In the genomic region with DNA sequence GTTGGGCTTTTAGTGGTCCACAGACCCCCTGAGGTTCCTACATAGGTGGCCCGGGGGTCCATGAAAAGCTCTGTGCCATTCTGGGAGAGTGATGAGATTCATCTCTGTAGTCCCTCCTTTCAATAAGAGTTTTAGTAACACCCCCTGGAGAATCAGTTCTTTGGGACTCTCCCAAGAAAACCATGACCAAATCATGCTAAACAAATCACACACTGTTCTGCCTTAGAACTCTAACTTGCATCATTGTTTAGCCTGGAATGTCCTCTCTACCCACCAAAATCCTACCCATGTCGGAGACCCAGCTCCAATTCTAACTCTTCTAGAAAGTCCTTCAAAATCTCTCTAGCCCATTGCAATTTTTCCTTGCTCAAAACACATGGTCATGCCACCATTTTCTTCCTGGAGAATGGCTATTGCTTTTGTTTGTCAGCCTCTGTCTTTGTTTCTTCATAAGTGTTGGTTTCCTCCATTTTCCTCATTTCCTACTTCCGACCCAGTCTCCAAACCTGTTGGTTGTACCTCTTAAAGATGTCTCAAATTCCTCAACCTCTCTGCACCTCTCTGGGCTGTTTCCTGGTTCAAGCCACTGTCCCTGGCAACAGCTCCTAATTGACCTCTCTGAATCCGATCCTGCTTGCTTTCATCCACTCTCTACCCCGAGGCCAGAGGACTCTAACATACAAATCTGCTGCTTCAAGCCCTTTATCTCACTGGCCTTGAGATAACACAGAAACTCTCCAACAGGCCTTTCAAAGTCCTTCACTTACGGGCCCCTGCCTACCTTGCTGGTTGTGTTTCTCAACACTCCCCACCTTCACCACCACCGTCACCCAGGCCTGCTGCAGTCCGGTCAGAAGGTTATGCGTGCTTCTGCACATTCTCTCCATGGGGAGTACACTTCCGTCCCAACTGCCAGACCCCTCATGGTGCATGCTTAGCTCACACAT, we compare ENCODE assay signal across 31 cellular contexts. TPM values are rescaled to one million over a fixed set of nuclear protein-coding genes. Genes with fewer than 3 reads are reported as not detected.
A peak's percentile ranks its signal among the peaks of the same experiment; 100 is the strongest.
DNase-seq lines count a peak whose midpoint lies in the region; ATAC-seq and TF ChIP-seq lines count a peak whose summit lies in the region.
"Had no signal": no experiment of that assay in that cellular context is flagged by ENCODE, and none has a peak within 500 bp of the region (broad histone marks: within the 10 kb centered on the region; RNA-seq: fewer than 3 reads in every experiment).

No MANE protein-coding gene starts in this region.

- in situ Hi-C loops in SK-MEL-5 (cut with HindIII; ENCODE audit: low pct_unique_long_range_greater_than_20kb, low sequenced_read_pairs), result no loop called here

- ATAC-seq in Right ventricle myocardium superior (ENCODE audit: poor library complexity), result peak; percentile 37
- peak; percentile 40 for ATAC-seq in sciatic nerve
- no peak for ATAC-seq in activated T-cell treated with anti-CD3 and anti-CD28 coated beads, Interleukin-2, amount 50 U/mL, for 72 hours (replicated peaks in 1 of 2)
- ATAC-seq in left colon, result no peak
- ATAC-seq: GM12878 had no signal

- no peak overlapping the region for H3K4me3 ChIP-seq in hepatocyte
- H3K4me3 ChIP-seq: BLaER1, GM12878, PC-9 had no signal

- no peaks in the 10 kb centered on the region for H3K27me3 ChIP-seq in hepatocyte
- H3K27me3 ChIP-seq: BLaER1 had no signal

- H3K9me2 ChIP-seq in hepatocyte (replicated peaks; ENCODE audit: insufficient read depth), result no peaks in the 10 kb centered on the region

- H3K4me2 ChIP-seq in hepatocyte, result peak overlapping the region; percentile 3
- H3K4me2 ChIP-seq: BLaER1, KMS-11, PC-9 had no signal

- H3K79me2 ChIP-seq in hepatocyte, result no peaks in the 10 kb centered on the region

- no peaks in the 10 kb centered on the region for H4K20me1 ChIP-seq in hepatocyte (ENCODE audit: insufficient read depth, poor library complexity, severe bottlenecking)
- H4K20me1 ChIP-seq: BLaER1 had no signal

- no peak for DNase-seq in Right ventricle myocardium superior
- DNase-seq in cardiac septum (ENCODE audit: low spot score), result no peak
- DNase-seq in SK-MEL-5 (ENCODE audit: low read depth, low spot score), result peak; percentile 43
- DNase-seq in hepatocyte (ENCODE audit: low spot score), result peak; percentile 63
- no peak for DNase-seq in sciatic nerve (ENCODE audit: low spot score)
- DNase-seq in activated T-cell treated with anti-CD3 and anti-CD28 coated beads, Interleukin-2, amount 50 U/mL, for 72 hours, result no peak
- no peak for DNase-seq in effector CD8-positive, alpha-beta T cell (lab: John Stamatoyannopoulos, UW)
- no peak for DNase-seq in left colon
- DNase-seq: ACHN; CD4-positive, alpha-beta T cell; COR-L47; DMS 273 treated with DMSO at 0.1 percent for 48 hours; DMS79 treated with DMSO at 0.1 percent for 48 hours; H9; HFFc6; IMR-90; NCI-H1105; NCI-H146; NCI-H2029; NCI-H226; NCI-H510A treated with DMSO at 0.1 percent for 48 hours; NCI-H748 treated with DMSO at 0.1 percent for 48 hours; PC-9; RPMI8226; SIG-M5 had no signal

- H3K27me3 Mint-ChIP-seq in activated T-cell treated with anti-CD3 and anti-CD28 coated beads, Interleukin-2, amount 50 U/mL, for 72 hours (ENCODE audit: low read depth), result no peaks in the 10 kb centered on the region
- H3K27me3 Mint-ChIP-seq: CD4-positive, alpha-beta T cell had no signal

- no peaks in the 10 kb centered on the region for H3K9me3 Mint-ChIP-seq in activated T-cell treated with anti-CD3 and anti-CD28 coated beads, Interleukin-2, amount 50 U/mL, for 72 hours
- H3K9me3 Mint-ChIP-seq: CD4-positive, alpha-beta T cell; H9; HFFc6 had no signal

- H3K4me1 Mint-ChIP-seq in activated T-cell treated with anti-CD3 and anti-CD28 coated beads, Interleukin-2, amount 50 U/mL, for 72 hours (ENCODE audit: low read depth), result no peaks in the 10 kb centered on the region

- H2AFZ ChIP-seq in hepatocyte, result no peak overlapping the region
- H2AFZ ChIP-seq: PC-9 had no signal

- intact Hi-C loops in Right ventricle myocardium superior (cut with DNase I), result no loop called here
- intact Hi-C loops in cardiac septum (cut with DNase I), result no loop called here
- intact Hi-C loops in sciatic nerve (cut with DNase I), result no loop called here
- intact Hi-C loops in left colon (cut with DNase I, micrococcal nuclease), result no loop called here

- H3K36me3 Mint-ChIP-seq in activated T-cell treated with anti-CD3 and anti-CD28 coated beads, Interleukin-2, amount 50 U/mL, for 72 hours (ENCODE audit: insufficient read depth in 2 of 2), result no peaks in the 10 kb centered on the region

- H3K27ac ChIP-seq in hepatocyte, result peak overlapping the region; percentile 89
- H3K27ac ChIP-seq: 22Rv1, BLaER1, HL-60, KMS-11, PC-9 had no signal

- no peak overlapping the region for H3K27ac Mint-ChIP-seq in activated T-cell treated with anti-CD3 and anti-CD28 coated beads, Interleukin-2, amount 50 U/mL, for 72 hours
- H3K27ac Mint-ChIP-seq: CD4-positive, alpha-beta T cell; H9; HFFc6 had no signal

- no peaks in the 10 kb centered on the region for H3K36me3 ChIP-seq in hepatocyte (replicated peaks; ENCODE audit: insufficient read depth, low read depth)
- H3K36me3 ChIP-seq: BLaER1 had no signal

- no peak for TF ChIP-seq CTCF in hepatocyte (IDR thresholded peaks at IDR 0.05; ENCODE audit: poor library complexity)

- peaks cover 28% of the 10 kb centered on the region for H3K4me1 ChIP-seq in hepatocyte (ENCODE audit: insufficient read depth)

- H3K9me3 ChIP-seq in hepatocyte (ENCODE audit: low read depth), result no peaks in the 10 kb centered on the region
- H3K9me3 ChIP-seq: BLaER1 had no signal

- 53% methylated on average over 10 of the region's 10 CpGs for WGBS in hepatocyte (ENCODE audit: low lambda C conversion rate, missing lambda C conversion rate)

- H3K4me3 Mint-ChIP-seq in activated T-cell treated with anti-CD3 and anti-CD28 coated beads, Interleukin-2, amount 50 U/mL, for 72 hours, result no peak overlapping the region
- H3K4me3 Mint-ChIP-seq: CD4-positive, alpha-beta T cell; H9; HFFc6 had no signal

RNA-seq across cellular contexts. Expression of a gene that starts 23.7 kb away (rescaled TPM):
- total RNA-seq in Right ventricle myocardium superior (0.19 TPM), cardiac septum (0.40 TPM), hepatocyte (35.4 and 38.1 TPM in 2 replicates), sciatic nerve (24.0 TPM), left colon (under 1 TPM in 1 of 2 donors, not detected in 1; 0.22 TPM)
- 0.13 TPM in 1 of 2 replicates, not detected in the other for total RNA-seq in SK-MEL-5 (2014; rRNA removed; shearing (Covaris generic))
- polyA plus RNA-seq in SK-MEL-5 (2015; cell fraction: cytosol; rRNA removed), result 0.29 and 0.63 TPM in 2 replicates
- 0.23 and 0.57 TPM in 2 replicates for polyA plus RNA-seq in SK-MEL-5 (2015; cell fraction: nucleus; rRNA removed)
- 1.4 and 3.5 TPM in 2 replicates for polyA plus RNA-seq in hepatocyte
- not detected for total RNA-seq in activated T-cell treated with anti-CD3 and anti-CD28 coated beads, Interleukin-2, amount 50 U/mL, for 72 hours
- total RNA-seq: CD4-positive, alpha-beta T cell; H9; HT-29; IMR-90 had no signal
- polyA plus RNA-seq: IMR-90 had no signal

RNA-seq across cellular contexts. Expression of a gene that starts 26.8 kb away (rescaled TPM):
- total RNA-seq in Right ventricle myocardium superior (9.1 TPM), cardiac septum (20.6 TPM), hepatocyte (0.92 and 1.8 TPM in 2 replicates), sciatic nerve (94.5 TPM), left colon (10 to 100 TPM in 1 of 2 donors, 1 to 10 TPM in 1; 3.2 to 21.5 TPM)
- total RNA-seq in SK-MEL-5 (2014; rRNA removed; shearing (Covaris generic)), result not detected in 2 replicates
- polyA plus RNA-seq in SK-MEL-5 (2015; cell fraction: cytosol; rRNA removed), result not detected in 2 replicates
- not detected in 2 replicates for polyA plus RNA-seq in SK-MEL-5 (2015; cell fraction: nucleus; rRNA removed)
- 0.07 and 0.68 TPM in 2 replicates for polyA plus RNA-seq in hepatocyte
- total RNA-seq in activated T-cell treated with anti-CD3 and anti-CD28 coated beads, Interleukin-2, amount 50 U/mL, for 72 hours, result not detected
- total RNA-seq: CD4-positive, alpha-beta T cell; HFFc6; PC-9 had no signal
- polyA plus RNA-seq: GM12878, IMR-90 had no signal

Comparison
In these comparisons a context has a peak if more than half of its experiments do, and no peak if none do; other contexts are left out.
1. ATAC-seq: peak in Right ventricle myocardium superior (single experiment) and sciatic nerve (single experiment); none in activated T-cell treated with anti-CD3 and anti-CD28 coated beads, Interleukin-2, amount 50 U/mL, for 72 hours (0 of 2) and left colon (single experiment).
2. DNase-seq: peak in SK-MEL-5 (single experiment) and hepatocyte (single experiment); none in Right ventricle myocardium superior (single experiment), cardiac septum (single experiment), sciatic nerve (single experiment), activated T-cell treated with anti-CD3 and anti-CD28 coated beads, Interleukin-2, amount 50 U/mL, for 72 hours (0 of 2), effector CD8-positive, alpha-beta T cell (single experiment) and left colon (0 of 2).
3. RNA of a gene that starts 23.7 kb away (total RNA-seq): 35.4 to 38.1 TPM in hepatocyte and 24.0 TPM in sciatic nerve (single experiment); 0.40 TPM in cardiac septum (single experiment), 0.22 TPM in left colon, 0.19 TPM in Right ventricle myocardium superior (single experiment), 0.13 TPM in SK-MEL-5 and not detected in activated T-cell treated with anti-CD3 and anti-CD28 coated beads, Interleukin-2, amount 50 U/mL, for 72 hours; every median in the first group is over 10 times any median in the second.